Comparison of ENCODE assay signal across 8 cellular contexts in the genomic region with DNA sequence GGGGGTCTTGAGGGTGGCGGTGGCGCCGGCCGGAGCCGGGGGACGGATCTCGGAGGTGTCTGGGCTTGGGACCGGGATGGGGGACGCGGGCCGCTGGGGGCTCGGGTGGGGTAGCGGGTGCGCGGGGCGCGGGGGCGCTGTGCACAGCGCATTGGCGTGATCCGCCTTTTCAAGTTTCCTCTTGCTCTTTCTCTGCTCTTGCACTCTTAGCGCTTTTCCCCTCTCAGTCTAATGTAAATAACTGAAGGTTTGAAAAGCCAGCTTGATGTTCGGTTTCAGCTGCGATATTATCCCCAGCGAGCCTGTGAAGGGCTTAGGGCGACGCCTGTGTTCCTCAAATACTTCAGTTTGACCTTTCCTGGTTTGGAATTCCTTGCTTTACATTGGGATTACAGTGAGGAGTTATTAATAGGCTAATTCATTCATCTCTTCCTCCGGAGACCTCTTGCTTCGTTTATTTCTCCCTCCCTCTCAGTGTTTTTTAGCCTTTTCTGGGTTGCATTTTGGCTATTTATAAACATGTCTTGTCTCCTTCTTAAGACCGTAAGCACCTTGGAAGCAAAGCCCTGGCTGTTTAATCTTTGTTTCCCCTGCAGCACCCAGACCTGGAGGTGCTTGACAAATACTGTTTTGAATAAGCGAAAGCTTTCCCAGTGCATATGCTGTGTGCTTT. TPM values are rescaled to one million over a fixed set of nuclear protein-coding genes. Genes with fewer than 3 reads are reported as not detected.
DNase-seq lines count a peak whose midpoint lies in the region; ATAC-seq and TF ChIP-seq lines count a peak whose summit lies in the region.

No MANE protein-coding gene starts in this region.

- peak; percentile 30 for ATAC-seq in GM21737 (IDR thresholded peaks at IDR 0.05; ENCODE audit: unreplicated experiment)

- H3K36me3 ChIP-seq in muscle layer of colon (ENCODE audit: insufficient read depth, low read length): no peaks in the 10 kb centered on the region

- H3K27ac Mint-ChIP-seq in endothelial cell (ENCODE audit: unreplicated experiment): no peak overlapping the region

- H3K4me3 Mint-ChIP-seq in endothelial cell (ENCODE audit: unreplicated experiment): peak overlapping the region; percentile 97

- peaks cover 23% of the 10 kb centered on the region for H3K4me1 Mint-ChIP-seq in endothelial cell (ENCODE audit: unreplicated experiment)

- H3K9ac ChIP-seq in muscle layer of colon (ENCODE audit: low read length): peak overlapping the region; percentile 61

- H3K27ac ChIP-seq in muscle layer of colon (ENCODE audit: low read depth, low read length): peak overlapping the region; percentile 76
- peak overlapping the region; percentile 45 for H3K27ac ChIP-seq in temporal lobe (ENCODE audit: low read depth, low read length)

- CTCF ChIA-PET in GM10248 (lab: Yijun Ruan, JAX): interaction anchor here (0.6 to 0.8 kb wide), 4 partner anchors 12 to 210 kb away, joined by 3 to 4 read pairs (median 3); no protein-coding TSS in a partner anchor

- peak overlapping the region; percentile 66 to 80 for H3K4me3 ChIP-seq in muscle layer of colon (ENCODE audit: low read depth in 1 of 2, low read length in 2 of 2)

- POLR2A ChIA-PET in GM10248 (lab: Yijun Ruan, JAX): no interaction called here

- H3K27me3 ChIP-seq in muscle layer of colon (ENCODE audit: control insufficient read depth in 1 of 2, insufficient read depth in 2 of 2, low read length in 2 of 2): no peaks in the 10 kb centered on the region

- peaks cover 10% of the 10 kb centered on the region for H3K36me3 Mint-ChIP-seq in endothelial cell (ENCODE audit: low read depth, unreplicated experiment)

- peaks cover 5% of the 10 kb centered on the region for H3K27me3 Mint-ChIP-seq in endothelial cell (ENCODE audit: unreplicated experiment)

- no peaks in the 10 kb centered on the region for H3K9me3 Mint-ChIP-seq in endothelial cell (ENCODE audit: unreplicated experiment)

- H3K4me1 ChIP-seq in muscle layer of colon (ENCODE audit: insufficient read depth, low read length): peaks cover 39% of the 10 kb centered on the region

- DNase-seq in GM10248 (ENCODE audit: extremely low spot score): peak; percentile 52
- DNase-seq in LoVo (ENCODE audit: low spot score): peak; percentile 39
- peak; percentile 48 for DNase-seq in activated CD4-positive, alpha-beta T cell treated with anti-CD3 and anti-CD28 coated beads for 48 hours
- no peak for DNase-seq in endothelial cell (ENCODE audit: low spot score)
- no peak for DNase-seq in GDM1 (lab: John Stamatoyannopoulos, UW)

- TF ChIP-seq CTCF in GM10248 (IDR thresholded peaks at IDR 0.05; ENCODE audit: control extremely low read depth, extremely low read depth, low read depth, missing control alignments): no peak
- TF ChIP-seq CTCF in endothelial cell (IDR thresholded peaks at IDR 0.05; ENCODE audit: unreplicated experiment): no peak

- no peaks in the 10 kb centered on the region for H3K9me3 ChIP-seq in muscle layer of colon (ENCODE audit: low read length)

RNA-seq across cellular contexts. Expression of gene RAB4A, which starts 0.7 kb away (rescaled TPM):
- 80.4 TPM for total RNA-seq in endothelial cell (ENCODE audit: unreplicated experiment)
- total RNA-seq in temporal lobe: 26.1 TPM

Comparison
In these comparisons a context has a peak if more than half of its experiments do, and no peak if none do; other contexts are left out.
1. DNase-seq: peak in GM10248 (single experiment), LoVo (single experiment) and activated CD4-positive, alpha-beta T cell treated with anti-CD3 and anti-CD28 coated beads for 48 hours (single experiment); none in endothelial cell (single experiment) and GDM1 (single experiment).